1 cellular context compared by ENCODE assay signal in genomic region chr1:109997204-109997866, GRCh38.
TF ChIP-seq lines count a peak whose summit lies in the region.

No MANE protein-coding gene starts in this region.

TF ChIP-seq in HEK293, 187 proteins besides CTCF, POLR2A, EP300 and RAD21 (continued from another document):
- no peak for TF ChIP-seq ZNF639 (tag by site-specific recombination; IDR thresholded peaks at IDR 0.05)
